ENCODE assay signal across 22 cellular contexts in the genomic region with DNA sequence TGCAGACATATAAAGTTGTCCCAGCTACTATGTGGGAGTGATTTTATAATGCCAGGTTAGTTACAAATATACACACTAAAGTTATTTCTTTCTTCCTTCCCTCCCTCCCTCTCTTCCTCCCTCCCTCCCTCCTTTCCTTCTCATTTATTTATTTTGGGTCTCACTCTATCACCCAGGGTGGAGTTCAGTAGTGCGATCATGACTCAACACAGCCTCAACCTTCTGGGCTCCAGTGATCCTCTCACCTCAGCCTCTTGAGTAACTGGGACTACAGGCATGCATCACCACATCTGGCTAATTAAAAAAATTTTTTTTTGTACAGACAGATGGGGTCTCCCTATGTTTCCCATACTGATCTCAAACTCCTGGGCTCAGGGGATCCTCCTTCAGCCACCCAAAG. TPM values are rescaled to one million over a fixed set of nuclear protein-coding genes. Genes with fewer than 3 reads are reported as not detected.
DNase-seq lines count a peak whose midpoint lies in the region; ATAC-seq, FAIRE-seq and TF ChIP-seq lines count a peak whose summit lies in the region.
"Had no signal": no experiment of that assay in that cellular context is flagged by ENCODE, and none has a peak within 500 bp of the region (broad histone marks: within the 10 kb centered on the region; RNA-seq: fewer than 3 reads in every experiment).

No MANE protein-coding gene starts in this region.

- H3K27me3 ChIP-seq in HepG2 (ENCODE audit: control insufficient read depth in 1 of 2, insufficient read depth in 2 of 2, low read length in 2 of 2) (no peaks in the 10 kb centered on the region), right lobe of liver (no peaks in the 10 kb centered on the region), esophagus squamous epithelium (no peaks in the 10 kb centered on the region)
- H3K27me3 ChIP-seq: heart left ventricle had no signal

- no peak overlapping the region for H3K4me2 ChIP-seq in HepG2 (ENCODE audit: low read depth, low read length)

- H3K27ac ChIP-seq in HepG2 (ENCODE audit: extremely low read length, insufficient read depth, low read length) (no peak overlapping the region), right lobe of liver (no peak overlapping the region), esophagus squamous epithelium (no peak overlapping the region)
- H3K27ac ChIP-seq: heart left ventricle, RWPE1 had no signal

- H3K9me3 ChIP-seq in HepG2 (ENCODE audit: low read length): no peaks in the 10 kb centered on the region
- H3K9me3 ChIP-seq in right lobe of liver: no peaks in the 10 kb centered on the region
- H3K9me3 ChIP-seq in esophagus squamous epithelium: no peaks in the 10 kb centered on the region

- H3K4me1 Mint-ChIP-seq in stimulated activated effector memory CD8-positive, alpha-beta T cell treated with anti-CD3 and anti-CD28 coated beads, Interleukin-12 subunit alpha, Interleukin-12 subunit beta, amount 100 ng/mL, for 72 hours: peaks cover 38% of the 10 kb centered on the region

- no peak overlapping the region for H3K27ac Mint-ChIP-seq in stimulated activated effector memory CD8-positive, alpha-beta T cell treated with anti-CD3 and anti-CD28 coated beads, Interleukin-12 subunit alpha, Interleukin-12 subunit beta, amount 100 ng/mL, for 72 hours
- H3K27ac Mint-ChIP-seq: activated naive CD8-positive, alpha-beta T cell; CD8-positive, alpha-beta T cell had no signal

- DNase-seq in HepG2 (ENCODE audit: low spot score): no peak
- DNase-seq in right lobe of liver: no peak
- peak; percentile 76 for DNase-seq in M059J (ENCODE audit: low read depth)
- DNase-seq in epithelial cell of esophagus (ENCODE audit: low read depth): peak; percentile 26
- no peak for DNase-seq in stimulated activated effector memory CD8-positive, alpha-beta T cell treated with anti-CD3 and anti-CD28 coated beads, Interleukin-12 subunit alpha, Interleukin-12 subunit beta, amount 100 ng/mL, for 72 hours (ENCODE audit: low spot score in 2 of 2)
- no peak for DNase-seq in esophagus squamous epithelium (lab: John Stamatoyannopoulos, UW)
- no peak for DNase-seq in kidney glomerular epithelial cell (lab: John Stamatoyannopoulos, UW)
- no peak for DNase-seq in NCI-H2171 treated with DMSO at 0.1 percent for 48 hours (lab: John Stamatoyannopoulos, UW)
- DNase-seq: activated CD4-positive, alpha-beta T cell treated with anti-CD3 and anti-CD28 coated beads, Interleukin-2, amount 50 U/mL, for 4 hours; activated T-cell treated with anti-CD3 and anti-CD28 coated beads, Interleukin-2, amount 50 U/mL, for 24 hours; CD8-positive, alpha-beta T cell; dermis blood vessel endothelial cell; DMS53; heart left ventricle; KBM-7; NCI-H2029 treated with DMSO at 0.1 percent for 48 hours; nucleus accumbens; retina had no signal

- CTCF ChIA-PET in HepG2 (lab: Yijun Ruan, JAX; ENCODE audit: low intra/inter-chr PET ratio, low total read pairs): no interaction called here

- no peak overlapping the region for H3K4me3 Mint-ChIP-seq in stimulated activated effector memory CD8-positive, alpha-beta T cell treated with anti-CD3 and anti-CD28 coated beads, Interleukin-12 subunit alpha, Interleukin-12 subunit beta, amount 100 ng/mL, for 72 hours
- H3K4me3 Mint-ChIP-seq: activated naive CD8-positive, alpha-beta T cell; activated T-cell treated with anti-CD3 and anti-CD28 coated beads, Interleukin-2, amount 50 U/mL, for 24 hours; brain; CD8-positive, alpha-beta T cell; stimulated activated memory B cell treated with anti-CD40 and anti-IgM and Interleukin-4, amounts not matched to agents 10 μg/mL and 1 μg/mL and 100 μg/mL, for 72 hours had no signal

- intact Hi-C loops in HepG2 (cut with micrococcal nuclease; ENCODE audit: unreplicated experiment): no loop called here
- intact Hi-C loops in right lobe of liver (cut with DNase I): no loop called here
- intact Hi-C loops in esophagus squamous epithelium (cut with DNase I): no loop called here

- no peak for TF ChIP-seq RAD21 in HepG2 (CRISPR knock-in tag; IDR thresholded peaks at IDR 0.05)

- H4K20me1 ChIP-seq in HepG2 (ENCODE audit: insufficient read depth, low read length): peaks cover 2% of the 10 kb centered on the region; the same call in 1 of the 2 replicates

- no peaks in the 10 kb centered on the region for H3K79me2 ChIP-seq in HepG2 (ENCODE audit: insufficient read depth, low read length)

- no peak overlapping the region for H3K9ac ChIP-seq in HepG2 (ENCODE audit: insufficient read depth, low read depth, low read length)

- FAIRE-seq in HepG2 (lab: Jason Lieb, UNC): no peak

- TF ChIP-seq EP300 in HepG2 (IDR thresholded peaks at IDR 0.05; ENCODE audit: low read depth in 2 of 2, low read length in 2 of 2) (no peak), HepG2 (CRISPR knock-in tag; IDR thresholded peaks at IDR 0.05; ENCODE audit: borderline replicate concordance) (no peak)

- H3K9me3 Mint-ChIP-seq in stimulated activated effector memory CD8-positive, alpha-beta T cell treated with anti-CD3 and anti-CD28 coated beads, Interleukin-12 subunit alpha, Interleukin-12 subunit beta, amount 100 ng/mL, for 72 hours: peaks cover 2% of the 10 kb centered on the region
- H3K9me3 Mint-ChIP-seq: stimulated activated memory B cell treated with anti-CD40 and anti-IgM and Interleukin-4, amounts not matched to agents 10 μg/mL and 1 μg/mL and 100 μg/mL, for 72 hours had no signal

- POLR2A ChIA-PET in HepG2 (lab: Yijun Ruan, JAX): interaction anchor here (1.0 kb wide), 1 partner anchor 89 kb away, joined by 4 read pairs; the partner anchor contains the start of gene RBM39

- H3K36me3 Mint-ChIP-seq in stimulated activated effector memory CD8-positive, alpha-beta T cell treated with anti-CD3 and anti-CD28 coated beads, Interleukin-12 subunit alpha, Interleukin-12 subunit beta, amount 100 ng/mL, for 72 hours: peaks cover 37% of the 10 kb centered on the region

- in situ Hi-C loops in HepG2 (cut with HindIII; ENCODE audit: extremely low pct_ligation_motif_present, low pct_unique_long_range_greater_than_20kb): no loop called here

- no peak overlapping the region for H2AFZ ChIP-seq in HepG2 (ENCODE audit: low read length)

- 99% methylated on average over 1 of the region's 1 CpG for WGBS in HepG2 (ENCODE audit: low lambda C conversion rate)
- WGBS in right lobe of liver (ENCODE audit: insufficient coverage, low coverage, low lambda C conversion rate, missing lambda C conversion rate): 86% methylated on average over 1 of the region's 1 CpG
- 83 to 89% methylated on average over 1 of the region's 1 CpG for WGBS in esophagus squamous epithelium, 2 donors

- no TSS peak for BruUV-seq in HepG2 (replicated peaks; lab: Mats Ljungman, UMichigan)

- no peak for TF ChIP-seq POLR2A in HepG2 (IDR thresholded peaks at IDR 0.05; ENCODE audit: insufficient read depth in 1 of 2, low read depth in 2 of 2, low read length in 2 of 2)
- no peak for TF ChIP-seq POLR2A in right lobe of liver (IDR thresholded peaks at IDR 0.05)
- TF ChIP-seq POLR2A in esophagus squamous epithelium (IDR thresholded peaks at IDR 0.05): no peak

- TF ChIP-seq CTCF in HepG2 (CRISPR knock-in tag; IDR thresholded peaks at IDR 0.05) (no peak), right lobe of liver (IDR thresholded peaks at IDR 0.05) (no peak), epithelial cell of esophagus (IDR thresholded peaks at IDR 0.05; ENCODE audit: insufficient read depth, low read depth, low read length, missing control alignments) (no peak), esophagus squamous epithelium (IDR thresholded peaks at IDR 0.05) (no peak)

- ATAC-seq in HepG2 (no peak), right lobe of liver (no peak)
- ATAC-seq in stimulated activated effector memory CD8-positive, alpha-beta T cell treated with anti-CD3 and anti-CD28 coated beads, Interleukin-12 subunit alpha, Interleukin-12 subunit beta, amount 100 ng/mL, for 72 hours: peak; percentile 56
- ATAC-seq: CD8-positive, alpha-beta T cell; heart left ventricle; stimulated activated memory B cell treated with anti-CD40 and anti-IgM and Interleukin-4, amounts not matched to agents 10 μg/mL and 1 μg/mL and 100 μg/mL, for 72 hours had no signal

- peaks cover 17% of the 10 kb centered on the region for H3K4me1 ChIP-seq in HepG2 (ENCODE audit: insufficient read depth, low read length)
- peaks cover 0 to 6% (median 2%) of the 10 kb centered on the region in 4 donors for H3K4me1 ChIP-seq in right lobe of liver
- H3K4me1 ChIP-seq in esophagus squamous epithelium: peaks cover 4 to 25% (median 10%) of the 10 kb centered on the region in 3 donors

- H3K36me3 ChIP-seq in HepG2 (replicated peaks in 1 of 2; ENCODE audit: control insufficient read depth in 1 of 2, insufficient read depth in 2 of 2, low read length in 2 of 2): peaks cover 0 to 10% of the 10 kb centered on the region in 2 experiments; a peak in 3 of 5 replicates
- no peaks in the 10 kb centered on the region for H3K36me3 ChIP-seq in right lobe of liver
- no peaks in the 10 kb centered on the region for H3K36me3 ChIP-seq in esophagus squamous epithelium

- H3K4me3 ChIP-seq in HepG2 (replicated peaks in 1 of 3; ENCODE audit: insufficient read depth in 1 of 3, low read depth in 2 of 3, low read length in 3 of 3) (no peak overlapping the region), right lobe of liver (no peak overlapping the region), epithelial cell of esophagus (ENCODE audit: low read length) (no peak overlapping the region), esophagus squamous epithelium (no peak overlapping the region)
- H3K4me3 ChIP-seq: heart left ventricle had no signal

RNA-seq across cellular contexts. Expression of gene PHF20, which starts 59.2 kb away (rescaled TPM):
- total RNA-seq in HepG2 (2016; rRNA removed; fragmentation: Illumina TruSeq; extraction: Trizol) (34.1 and 43.3 TPM in 2 replicates), right lobe of liver (10 to 100 TPM in 5 of 6 experiments, 1 to 10 TPM in 1; 9.3 to 16.7 (median 14.5) TPM), esophagus squamous epithelium (10 to 100 TPM; 13.6 to 33.2 (median 16.6) TPM)
- total RNA-seq in HepG2 (2016; cell fraction: cytosol; rRNA removed; fragmentation: Illumina TruSeq; extraction: Trizol; ENCODE audit: low read depth): 56.7 and 61.5 TPM in 2 replicates
- 35.4 and 40.8 TPM in 2 replicates for total RNA-seq in HepG2 (2016; cell fraction: insoluble cytoplasmic fraction; rRNA removed; fragmentation: Illumina TruSeq; extraction: Trizol)
- total RNA-seq in HepG2 (2016; cell fraction: membrane; rRNA removed; fragmentation: Illumina TruSeq; extraction: Trizol): 47.8 and 49.1 TPM in 2 replicates
- total RNA-seq in HepG2 (2016; cell fraction: nucleus; rRNA removed; fragmentation: Illumina TruSeq; extraction: Trizol): 37.0 and 43.8 TPM in 2 replicates
- polyA plus RNA-seq in HepG2 (2011; rRNA removed): 18.5 and 22.8 TPM in 2 replicates
- 21.6 and 23.5 TPM in 2 replicates for polyA plus RNA-seq in HepG2 (2011; cell fraction: cytosol; rRNA removed)
- polyA plus RNA-seq in HepG2 (2011; cell fraction: nucleus; rRNA removed): 14.7 and 18.5 TPM in 2 replicates
- 36.8 and 41.9 TPM in 2 replicates for polyA plus RNA-seq in HepG2 (2012)
- polyA plus RNA-seq in HepG2 (2016; cell fraction: cytosol; fragmentation: Illumina TruSeq; extraction: Trizol; ENCODE audit: low read depth): 22.9 and 31.3 TPM in 2 replicates
- 32.6 and 36.2 TPM in 2 replicates for polyA plus RNA-seq in HepG2 (2016; cell fraction: insoluble cytoplasmic fraction; fragmentation: Illumina TruSeq; extraction: Trizol; ENCODE audit: low read depth)
- 22.4 and 30.8 TPM in 2 replicates for polyA plus RNA-seq in HepG2 (2016; cell fraction: membrane; fragmentation: Illumina TruSeq; extraction: Trizol; ENCODE audit: low read depth)
- 23.9 and 28.8 TPM in 2 replicates for polyA plus RNA-seq in HepG2 (2016; cell fraction: nucleus; fragmentation: Illumina TruSeq; extraction: Trizol; ENCODE audit: insufficient read depth, low read depth)
- polyA minus RNA-seq in HepG2 (2011; rRNA and poly(A)+ RNA removed; ENCODE audit: low replicate concordance): 44.9 and 77.1 TPM in 2 replicates
- 19.8 and 22.3 TPM in 2 replicates for polyA minus RNA-seq in HepG2 (2011; cell fraction: cytosol; rRNA and poly(A)+ RNA removed)
- 53.6 and 69.2 TPM in 2 replicates for polyA minus RNA-seq in HepG2 (2011; cell fraction: nucleus; rRNA and poly(A)+ RNA removed)
- 23.4 and 57.6 TPM in 2 replicates for total RNA-seq in M059J (2014; rRNA removed; shearing (Covaris generic))

Comparison
In these comparisons a context has a peak if more than half of its experiments do, and no peak if none do; other contexts are left out.
1. DNase-seq: peak in M059J (single experiment) and epithelial cell of esophagus (single experiment); none in HepG2 (single experiment), right lobe of liver (0 of 3), stimulated activated effector memory CD8-positive, alpha-beta T cell treated with anti-CD3 and anti-CD28 coated beads, Interleukin-12 subunit alpha, Interleukin-12 subunit beta, amount 100 ng/mL, for 72 hours (0 of 2), esophagus squamous epithelium (single experiment), kidney glomerular epithelial cell (single experiment) and NCI-H2171 treated with DMSO at 0.1 percent for 48 hours (single experiment).